25 cellular contexts compared by ENCODE assay signal in the genomic region with DNA sequence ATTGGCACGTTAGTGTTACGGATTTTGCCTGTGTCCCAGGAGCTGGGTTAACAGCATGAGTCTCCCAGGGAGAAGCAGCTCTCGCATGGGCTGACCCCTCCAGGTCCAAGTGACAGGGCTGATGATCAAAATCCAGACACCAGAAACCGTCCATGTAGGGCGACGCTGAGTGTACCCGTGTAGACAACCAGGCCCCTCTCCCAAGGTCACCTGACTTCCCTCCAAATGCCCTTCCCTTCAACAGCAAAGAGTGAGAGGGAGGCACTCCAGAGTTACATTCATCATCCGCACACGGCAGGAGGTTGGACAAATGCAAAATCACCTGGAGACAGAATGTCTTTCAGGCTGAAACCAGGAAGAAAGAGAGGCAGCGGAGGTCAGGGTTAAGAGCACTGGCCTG.
"Had no signal": no experiment of that assay in that cellular context is flagged by ENCODE, and none has a peak within 500 bp of the region (broad histone marks: within the 10 kb centered on the region; RNA-seq: fewer than 3 reads in every experiment).

No MANE protein-coding gene starts in this region.

- H3K4me3 ChIP-seq: adrenal gland, coronary artery, left lung, pancreas, psoas muscle, right lobe of liver, stomach, upper lobe of left lung had no signal

- H3K36me3 ChIP-seq: adrenal gland, left lung, neutrophil, pancreas, right lobe of liver, stomach, upper lobe of left lung had no signal

- DNase-seq: activated CD4-positive, alpha-beta T cell treated with anti-CD3 and anti-CD28 coated beads for 36 hours; activated CD4-positive, alpha-beta T cell treated with anti-CD3 and anti-CD28 coated beads, Interleukin-2, amount 50 U/mL, for 4 hours; activated CD8-positive, alpha-beta memory T cell treated with anti-CD3 and anti-CD28 coated beads for 24 hours; activated CD8-positive, alpha-beta memory T cell treated with anti-CD3 and anti-CD28 coated beads, Interleukin-2, amount 50 U/mL, for 4 hours; activated naive CD4-positive, alpha-beta T cell; activated T-cell treated with anti-CD3 and anti-CD28 coated beads, Interleukin-2, amount 50 U/mL, for 24 hours; adrenal gland; cerebellar nuclear complex; left lung; mammary epithelial cell; midbrain; pancreas; psoas muscle; right lobe of liver; small intestine; stimulated activated CD4-positive, alpha-beta T cell treated with anti-CD3 and anti-CD28 coated beads, Interleukin-2, amount 100 ng/mL, for 24 hours; stomach; T-cell; upper lobe of left lung had no signal

- H3K4me1 ChIP-seq: left lung, pancreas, psoas muscle, right lobe of liver had no signal

- ATAC-seq: activated CD4-positive, alpha-beta T cell treated with anti-CD3 and anti-CD28 coated beads for 36 hours; left lung; natural killer cell treated with Interleukin-12 subunit alpha and Interleukin-12 subunit beta and Interleukin-15 and Interleukin-18, amount 100 ng/mL, for 72 hours; pancreas; psoas muscle; right lobe of liver; stimulated activated memory B cell treated with anti-CD40 and anti-IgM and Interleukin-4, amounts not matched to agents 10 μg/mL and 1 μg/mL and 100 μg/mL, for 72 hours; T-cell; WTC11 had no signal

- H3K9me3 ChIP-seq: adrenal gland, left lung, neutrophil, pancreas, psoas muscle, right lobe of liver, stomach, upper lobe of left lung had no signal

- H3K27me3 ChIP-seq: adrenal gland, pancreas, right lobe of liver, stomach, upper lobe of left lung had no signal

- H3K27ac ChIP-seq: epithelial cell of prostate, left lung, neutrophil, pancreas, psoas muscle, right lobe of liver, upper lobe of left lung had no signal
